In genomic region chr16:22977294-22977697, GRCh38 we compare ENCODE assay signal across 1 cellular context.
TF ChIP-seq lines count a peak whose summit lies in the region.

No MANE protein-coding gene starts in this region.

TF ChIP-seq in liver, 16 proteins besides CTCF, POLR2A, EP300 and RAD21 (continued from another document):
- no peak for TF ChIP-seq ZBTB33 (IDR thresholded peaks at IDR 0.05)
- no peak for TF ChIP-seq TAF1 (conservative IDR thresholded peaks at IDR 0.05)
- no peak for TF ChIP-seq YY1 (IDR thresholded peaks at IDR 0.05)
- TF ChIP-seq MAX (IDR thresholded peaks at IDR 0.05): no peak
- no peak for TF ChIP-seq ATF3 (IDR thresholded peaks at IDR 0.05)
- no peak for TF ChIP-seq RXRA (IDR thresholded peaks at IDR 0.05)
- TF ChIP-seq SP1 (IDR thresholded peaks at IDR 0.05): no peak
- no peak for TF ChIP-seq FOXA2 (IDR thresholded peaks at IDR 0.05)
- TF ChIP-seq FOXA1 (IDR thresholded peaks at IDR 0.05): no peak
- no peak for TF ChIP-seq EGR1 (IDR thresholded peaks at IDR 0.05; ENCODE audit: low read depth in 2 of 2)
- no peak for TF ChIP-seq GABPA (IDR thresholded peaks at IDR 0.05 in 1 of 2, conservative IDR thresholded peaks at IDR 0.05 in 1 of 2)
- TF ChIP-seq JUND (IDR thresholded peaks at IDR 0.05): no peak
- no peak for TF ChIP-seq HNF4A (conservative IDR thresholded peaks at IDR 0.05)
TF ChIP-seq in liver: peak in this region for 0.
